In genomic region chr21:31218830-31219608, GRCh38 we compare ENCODE assay signal across 11 cellular contexts.
DNase-seq lines count a peak whose midpoint lies in the region; ATAC-seq and TF ChIP-seq lines count a peak whose summit lies in the region.
"Had no signal": no experiment of that assay in that cellular context is flagged by ENCODE, and none has a peak within 500 bp of the region (broad histone marks: within the 10 kb centered on the region; RNA-seq: fewer than 3 reads in every experiment).

No MANE protein-coding gene starts in this region.

- no peak overlapping the region for H3K23ac ChIP-seq in neuronal stem cell (ENCODE audit: low read depth, low read length, poor library complexity)

- H3K79me1 ChIP-seq in neuronal stem cell (ENCODE audit: low read depth, low read length): no peaks in the 10 kb centered on the region

- H2BK15ac ChIP-seq in neuronal stem cell (ENCODE audit: low read length): no peak overlapping the region

- no peak overlapping the region for H2BK120ac ChIP-seq in neuronal stem cell (ENCODE audit: low read depth, low read length)

- H3K4me2 ChIP-seq in neuronal stem cell (ENCODE audit: insufficient read depth, low read length, poor library complexity, severe bottlenecking) (no peak overlapping the region), MM.1S (ENCODE audit: low read depth, low read length) (no peak overlapping the region)

- H3K4me3 ChIP-seq in AG10803 (ENCODE audit: low read length): peak overlapping the region; percentile 5; the same call in 1 of the 2 replicates
- no peak overlapping the region for H3K4me3 ChIP-seq in esophagus squamous epithelium
- no peak overlapping the region for H3K4me3 ChIP-seq in neuronal stem cell (ENCODE audit: low read length in 2 of 2)
- no peak overlapping the region for H3K4me3 ChIP-seq in MM.1S (ENCODE audit: low read length)

- H3K36me3 ChIP-seq in esophagus squamous epithelium (peaks cover 0 to 33% (median 0%) of the 10 kb centered on the region in 3 donors), neuronal stem cell (replicated peaks in 1 of 2; ENCODE audit: control insufficient read depth in 2 of 2, insufficient read depth in 2 of 2, low read length in 2 of 2) (peaks cover 7 to 53% of the 10 kb centered on the region in 2 donors), MM.1S (replicated peaks; ENCODE audit: insufficient read depth, low read length) (no peaks in the 10 kb centered on the region)

- H3K9me3 ChIP-seq in esophagus squamous epithelium (no peaks in the 10 kb centered on the region), neuronal stem cell (replicated peaks in 1 of 2; ENCODE audit: control insufficient read depth in 2 of 2, insufficient read depth in 1 of 2, low read depth in 1 of 2, low read length in 2 of 2) (no peaks in the 10 kb centered on the region), MM.1S (replicated peaks; ENCODE audit: insufficient read depth, low read length) (no peaks in the 10 kb centered on the region)

- no peaks in the 10 kb centered on the region for H3K9me2 ChIP-seq in MM.1S (replicated peaks; ENCODE audit: insufficient read depth, low read length)

- H4K20me1 ChIP-seq in MM.1S (ENCODE audit: insufficient read depth, low read length): no peaks in the 10 kb centered on the region

- 12 to 37% methylated on average over 10 to 12 of the region's 12 CpGs for WGBS in esophagus squamous epithelium, 2 donors
- WGBS in neuronal stem cell (ENCODE audit: extremely low coverage in 2 of 2, insufficient read length in 2 of 2, insufficient replicate concordance in 1 of 2), 2 donors: no CpG with 5 or more reads among the region's 12 CpGs

- H2AFZ ChIP-seq in neuronal stem cell (ENCODE audit: low read length) (no peak overlapping the region), MM.1S (ENCODE audit: low read length) (no peak overlapping the region)

- peak; percentile 61 for DNase-seq in AG10803 (ENCODE audit: low read depth)
- peak; percentile 11 for DNase-seq in NCI-H2227 treated with DMSO at 0.1 percent for 48 hours (lab: John Stamatoyannopoulos, UW)
- no peak for DNase-seq in esophagus squamous epithelium (lab: John Stamatoyannopoulos, UW)
- peak; percentile 11 for DNase-seq in neuronal stem cell (ENCODE audit: low spot score)
- no peak for DNase-seq in COLO829 (ENCODE audit: low spot score)
- no peak for DNase-seq in MM.1S
- DNase-seq in amniotic stem cell (lab: John Stamatoyannopoulos, UW): no peak
- DNase-seq: NCI-H1105 treated with DMSO at 0.1 percent for 48 hours; stimulated activated CD4-positive, alpha-beta T cell treated with anti-CD3 and anti-CD28 coated beads, Interleukin-12 subunit alpha, Interleukin-12 subunit beta, amount 100 ng/mL, for 4 hours; T-helper 1 cell had no signal

- H3K27me3 ChIP-seq in esophagus squamous epithelium (no peaks in the 10 kb centered on the region), neuronal stem cell (ENCODE audit: control insufficient read depth in 3 of 3, insufficient read depth in 3 of 3, low read depth in 1 of 3, low read length in 3 of 3) (no peaks in the 10 kb centered on the region), MM.1S (replicated peaks; ENCODE audit: insufficient read depth, low read length) (no peaks in the 10 kb centered on the region)

- H2BK12ac ChIP-seq in neuronal stem cell (ENCODE audit: low read length): no peak overlapping the region

- H3K4me1 ChIP-seq in esophagus squamous epithelium (peaks cover 14 to 47% (median 18%) of the 10 kb centered on the region in 3 donors), neuronal stem cell (ENCODE audit: control insufficient read depth in 2 of 2, insufficient read depth in 1 of 2, low read depth in 1 of 2, low read length in 2 of 2) (peaks cover 3 to 8% of the 10 kb centered on the region in 2 donors), MM.1S (ENCODE audit: low read length) (no peaks in the 10 kb centered on the region)

- intact Hi-C loops in esophagus squamous epithelium (cut with DNase I): no loop called here

- H3K9ac ChIP-seq in neuronal stem cell (ENCODE audit: low read depth, low read length, poor library complexity) (no peak overlapping the region), MM.1S (ENCODE audit: low read length) (no peak overlapping the region)

- no peak for TF ChIP-seq CTCF in AG10803 (conservative IDR thresholded peaks at IDR 0.05; ENCODE audit: low read length)
- no peak for TF ChIP-seq CTCF in esophagus squamous epithelium (IDR thresholded peaks at IDR 0.05)
- no peak for TF ChIP-seq CTCF in MM.1S (IDR thresholded peaks at IDR 0.05; ENCODE audit: low read length)

- peak overlapping the region in 3 of 4 donors; percentile 66 to 72 (median 70) for H3K27ac ChIP-seq in esophagus squamous epithelium
- no peak overlapping the region for H3K27ac ChIP-seq in neuronal stem cell (replicated peaks; ENCODE audit: low read length)
- no peak overlapping the region for H3K27ac ChIP-seq in MM.1S (ENCODE audit: low read length)

- H3K79me2 ChIP-seq in MM.1S (ENCODE audit: low read length): no peaks in the 10 kb centered on the region

- no peak overlapping the region for H3K4ac ChIP-seq in neuronal stem cell (ENCODE audit: low read length)

- no peak for TF ChIP-seq POLR2A in esophagus squamous epithelium (IDR thresholded peaks at IDR 0.05)

- no peaks in the 10 kb centered on the region for H3F3A ChIP-seq in MM.1S (ENCODE audit: insufficient read depth, low read length)

- H4K8ac ChIP-seq in neuronal stem cell (ENCODE audit: low read depth, low read length): no peak overlapping the region

- H4K91ac ChIP-seq in neuronal stem cell (ENCODE audit: low read depth, low read length, poor library complexity): no peak overlapping the region

- H2BK5ac ChIP-seq in neuronal stem cell (ENCODE audit: low read length): no peak overlapping the region

- no peak overlapping the region for H3K18ac ChIP-seq in neuronal stem cell (ENCODE audit: low read length)

- no peak overlapping the region for H2AK5ac ChIP-seq in neuronal stem cell (ENCODE audit: low read depth, low read length)

- no peak for ATAC-seq in HG02798 (IDR thresholded peaks at IDR 0.05; ENCODE audit: poor library complexity, unreplicated experiment)

- no peak overlapping the region for H3K14ac ChIP-seq in neuronal stem cell (ENCODE audit: low read length)

Comparison
In these comparisons a context has a peak if more than half of its experiments do, and no peak if none do; other contexts are left out.
1. DNase-seq: peak in AG10803 (single experiment), NCI-H2227 treated with DMSO at 0.1 percent for 48 hours (single experiment) and neuronal stem cell (single experiment); none in esophagus squamous epithelium (single experiment), COLO829 (single experiment), MM.1S (single experiment) and amniotic stem cell (single experiment).
2. H3K27ac ChIP-seq: peak in esophagus squamous epithelium (3 of 4); none in neuronal stem cell (single experiment) and MM.1S (single experiment).